Comparison of ENCODE assay signal across 9 cellular contexts in genomic region chr1:2561898-2562895, GRCh38. TPM values are rescaled to one million over a fixed set of nuclear protein-coding genes. Genes with fewer than 3 reads are reported as not detected.
DNase-seq lines count a peak whose midpoint lies in the region; ATAC-seq and TF ChIP-seq lines count a peak whose summit lies in the region.
"Had no signal": no experiment of that assay in that cellular context is flagged by ENCODE, and none has a peak within 500 bp of the region (broad histone marks: within the 10 kb centered on the region; RNA-seq: fewer than 3 reads in every experiment).

No MANE protein-coding gene starts in this region.

- ATAC-seq in left cardiac atrium (no peak), SK-N-SH treated with all-trans-retinoic acid at 6 μM for 48 hours (peak; percentile 30; the same call in 1 of the 3 replicates), upper lobe of left lung (ENCODE audit: low FRiP score in 2 of 2) (no peak)

- no peak overlapping the region for H3K4me3 Mint-ChIP-seq in glutamatergic neuron (ENCODE audit: unreplicated experiment)

- H3K4me1 ChIP-seq in left ventricle myocardium inferior = peaks cover 31% of the 10 kb centered on the region
- H3K4me1 ChIP-seq in upper lobe of left lung = peaks cover 18 to 30% (median 20%) of the 10 kb centered on the region in 4 donors

- intact Hi-C loops in left ventricle myocardium inferior (cut with micrococcal nuclease) (no loop called here), left cardiac atrium (cut with DNase I) (no loop called here)

- peaks cover 4% of the 10 kb centered on the region for H3K27me3 Mint-ChIP-seq in glutamatergic neuron (ENCODE audit: unreplicated experiment)

- no peak overlapping the region for H3K27ac Mint-ChIP-seq in glutamatergic neuron (ENCODE audit: unreplicated experiment)

- H3K27me3 ChIP-seq in left ventricle myocardium inferior (ENCODE audit: low read depth) = peaks cover 23% of the 10 kb centered on the region
- H3K27me3 ChIP-seq in upper lobe of left lung = no peaks in the 10 kb centered on the region

- TF ChIP-seq EP300 in upper lobe of left lung (IDR thresholded peaks at IDR 0.05) = no peak

- H3K9me3 ChIP-seq in left ventricle myocardium inferior (replicated peaks) = no peaks in the 10 kb centered on the region
- H3K9me3 ChIP-seq in upper lobe of left lung = no peaks in the 10 kb centered on the region

- H3K27ac ChIP-seq in left ventricle myocardium inferior (replicated peaks) (no peak overlapping the region), upper lobe of left lung (no peak overlapping the region)

- peaks cover 3% of the 10 kb centered on the region for H3K9me3 Mint-ChIP-seq in glutamatergic neuron (ENCODE audit: unreplicated experiment)

- H3K4me1 Mint-ChIP-seq in glutamatergic neuron (ENCODE audit: low read depth, unreplicated experiment) = peaks cover 4% of the 10 kb centered on the region

- no peak for DNase-seq in left ventricle myocardium inferior
- DNase-seq in left cardiac atrium = no peak
- DNase-seq in glutamatergic neuron = no peak
- peak in 1 of 2 donors; percentile 56 for DNase-seq in upper lobe of left lung
- no peak for DNase-seq in activated gamma-delta T cell treated with Interleukin-2 at 50 U/mL for 16 hours
- DNase-seq in mesenteric fat pad (ENCODE audit: low spot score) = no peak
- no peak for DNase-seq in NCI-H345 (lab: John Stamatoyannopoulos, UW)
- DNase-seq: effector memory CD4-positive, alpha-beta T cell had no signal

- peaks cover 35% of the 10 kb centered on the region for H3K36me3 ChIP-seq in left ventricle myocardium inferior
- peaks cover 6 to 64% (median 51%) of the 10 kb centered on the region in 4 donors for H3K36me3 ChIP-seq in upper lobe of left lung

- no peak for TF ChIP-seq POLR2A in upper lobe of left lung (IDR thresholded peaks at IDR 0.05)

- peak; percentile 42 for TF ChIP-seq CTCF in left ventricle myocardium inferior (IDR thresholded peaks at IDR 0.05; ENCODE audit: borderline replicate concordance)
- peak; percentile 36 for TF ChIP-seq CTCF in glutamatergic neuron (IDR thresholded peaks at IDR 0.05; ENCODE audit: partially characterized antibody, unreplicated experiment)
- peak; percentile 26 to 52 (median 36) for TF ChIP-seq CTCF in upper lobe of left lung (IDR thresholded peaks at IDR 0.05)

- H3K4me3 ChIP-seq in left ventricle myocardium inferior = no peak overlapping the region
- H3K4me3 ChIP-seq in upper lobe of left lung = no peak overlapping the region

- 87 to 94% methylated on average over 5 to 24 of the region's 24 CpGs for WGBS in upper lobe of left lung, 2 donors

- H3K36me3 Mint-ChIP-seq in glutamatergic neuron (ENCODE audit: unreplicated experiment) = no peaks in the 10 kb centered on the region

TF ChIP-seq in SK-N-SH treated with all-trans-retinoic acid at 6 μM for 48 hours, 23 proteins besides CTCF, POLR2A, EP300 and RAD21:
- TF ChIP-seq POU6F1 (CRISPR knock-in tag; IDR thresholded peaks at IDR 0.05; ENCODE audit: borderline replicate concordance, low read depth) = no peak
- no peak for TF ChIP-seq ISL1 (CRISPR knock-in tag; IDR thresholded peaks at IDR 0.05)
- TF ChIP-seq ARNTL (CRISPR knock-in tag; IDR thresholded peaks at IDR 0.05; ENCODE audit: borderline replicate concordance, low read depth) = no peak
- no peak for TF ChIP-seq ESRRG (CRISPR knock-in tag; IDR thresholded peaks at IDR 0.05)
- TF ChIP-seq, protein P1, sequence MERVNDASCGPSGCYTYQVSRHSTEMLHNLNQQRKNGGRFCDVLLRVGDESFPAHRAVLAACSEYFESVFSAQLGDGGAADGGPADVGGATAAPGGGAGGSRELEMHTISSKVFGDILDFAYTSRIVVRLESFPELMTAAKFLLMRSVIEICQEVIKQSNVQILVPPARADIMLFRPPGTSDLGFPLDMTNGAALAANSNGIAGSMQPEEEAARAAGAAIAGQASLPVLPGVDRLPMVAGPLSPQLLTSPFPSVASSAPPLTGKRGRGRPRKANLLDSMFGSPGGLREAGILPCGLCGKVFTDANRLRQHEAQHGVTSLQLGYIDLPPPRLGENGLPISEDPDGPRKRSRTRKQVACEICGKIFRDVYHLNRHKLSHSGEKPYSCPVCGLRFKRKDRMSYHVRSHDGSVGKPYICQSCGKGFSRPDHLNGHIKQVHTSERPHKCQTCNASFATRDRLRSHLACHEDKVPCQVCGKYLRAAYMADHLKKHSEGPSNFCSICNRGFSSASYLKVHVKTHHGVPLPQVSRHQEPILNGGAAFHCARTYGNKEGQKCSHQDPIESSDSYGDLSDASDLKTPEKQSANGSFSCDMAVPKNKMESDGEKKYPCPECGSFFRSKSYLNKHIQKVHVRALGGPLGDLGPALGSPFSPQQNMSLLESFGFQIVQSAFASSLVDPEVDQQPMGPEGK (CRISPR knock-in tag; IDR thresholded peaks at IDR 0.05; ENCODE audit: borderline replicate concordance) = no peak
- TF ChIP-seq ZFP3 (CRISPR knock-in tag; IDR thresholded peaks at IDR 0.05) = no peak
- no peak for TF ChIP-seq PPARA (CRISPR knock-in tag; IDR thresholded peaks at IDR 0.05; ENCODE audit: borderline replicate concordance)
- TF ChIP-seq TCF4 (CRISPR knock-in tag; IDR thresholded peaks at IDR 0.05; ENCODE audit: borderline replicate concordance) = no peak
- no peak for TF ChIP-seq RARB (CRISPR knock-in tag; IDR thresholded peaks at IDR 0.05)
- no peak for TF ChIP-seq ZNF565 (CRISPR knock-in tag; conservative IDR thresholded peaks at IDR 0.05; ENCODE audit: low read depth)
- TF ChIP-seq BACH2 (CRISPR knock-in tag; IDR thresholded peaks at IDR 0.05; ENCODE audit: borderline replicate concordance) = no peak
TF ChIP-seq in SK-N-SH treated with all-trans-retinoic acid at 6 μM for 48 hours: peak in this region for 0.

RNA-seq across cellular contexts. Expression of gene TNFRSF14, which starts 6.0 kb away (rescaled TPM):
- total RNA-seq in left ventricle myocardium inferior = 13.7 TPM
- 10 to 100 TPM; 21.6 to 22.6 TPM for total RNA-seq in left cardiac atrium
- total RNA-seq in glutamatergic neuron (ENCODE audit: unreplicated experiment) = 1.2 TPM
- total RNA-seq in upper lobe of left lung = 100 to 1,000 TPM in 4 of 6 donors, 10 to 100 TPM in 2; 61.1 to 641 (median 147) TPM
- total RNA-seq in mesenteric fat pad = 53.7 TPM

RNA-seq across cellular contexts. Expression of gene PRXL2B, which starts 24.4 kb away (rescaled TPM):
- total RNA-seq in left ventricle myocardium inferior (8.2 TPM), left cardiac atrium (10 to 100 TPM; 10.8 to 14.1 TPM), glutamatergic neuron (ENCODE audit: unreplicated experiment) (46.1 TPM), upper lobe of left lung (10 to 100 TPM; 10.5 to 34.2 (median 22.0) TPM), mesenteric fat pad (12.4 TPM)

RNA-seq across cellular contexts. Expression of gene HES5, which starts 32.1 kb away (rescaled TPM):
- total RNA-seq in left ventricle myocardium inferior = 0.63 TPM
- under 1 TPM; 0.91 to 0.99 TPM for total RNA-seq in left cardiac atrium
- 21.2 TPM for total RNA-seq in glutamatergic neuron (ENCODE audit: unreplicated experiment)
- 1 to 10 TPM in 2 of 6 donors, under 1 TPM in 2, not detected in 2; 0.31 to 1.6 (median 0.92) TPM for total RNA-seq in upper lobe of left lung
- 0.58 TPM for total RNA-seq in mesenteric fat pad

RNA-seq across cellular contexts. Expression of gene PANK4, which starts 35.8 kb away (rescaled TPM):
- total RNA-seq in left ventricle myocardium inferior (42.8 TPM), left cardiac atrium (10 to 100 TPM; 37.5 to 40.6 TPM), glutamatergic neuron (ENCODE audit: unreplicated experiment) (58.5 TPM), upper lobe of left lung (100 to 1,000 TPM in 1 of 6 donors, 10 to 100 TPM in 5; 20.7 to 123 (median 36.9) TPM), mesenteric fat pad (23.0 TPM)
